Comparison of ENCODE assay signal across 28 cellular contexts in the genomic region with DNA sequence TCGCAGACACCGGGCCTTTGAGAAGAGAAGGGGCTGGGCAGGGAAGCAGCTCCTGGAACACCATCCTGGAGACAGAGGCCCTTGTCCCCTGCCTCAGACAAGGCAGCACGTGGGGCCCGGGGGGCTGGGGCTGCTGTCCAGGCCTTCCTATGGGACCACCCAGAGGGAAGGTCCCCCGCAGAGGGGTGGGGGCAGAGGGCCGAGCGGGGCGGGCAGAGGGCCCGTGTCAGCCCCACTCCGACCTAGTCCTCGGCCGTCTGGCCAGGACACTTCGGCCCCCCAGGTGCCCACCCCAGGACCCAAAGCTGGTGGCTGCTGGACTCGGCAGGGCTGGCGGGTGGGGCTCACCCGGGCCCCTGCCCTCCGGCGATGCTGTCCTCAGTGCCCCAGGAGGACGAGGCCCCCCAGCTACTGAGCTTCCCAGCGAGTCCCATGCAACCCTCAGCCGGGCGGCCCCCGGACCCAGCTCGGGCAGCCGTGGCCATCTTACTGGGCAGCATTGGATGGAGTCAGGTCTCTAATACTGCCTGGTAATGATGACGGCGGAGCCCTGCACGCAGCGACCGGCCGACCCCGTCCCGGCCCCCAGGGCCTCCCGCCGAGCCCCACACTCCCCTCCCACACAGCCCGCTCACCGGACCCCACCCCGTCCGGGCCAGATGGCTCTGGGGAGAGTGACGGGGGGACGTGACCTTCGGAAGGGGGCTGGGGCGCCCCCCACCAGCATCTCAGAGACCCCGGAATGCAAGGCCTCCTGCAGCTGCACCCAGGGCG. TPM values are rescaled to one million over a fixed set of nuclear protein-coding genes. Genes with fewer than 3 reads are reported as not detected.
DNase-seq lines count a peak whose midpoint lies in the region; ATAC-seq and TF ChIP-seq lines count a peak whose summit lies in the region.
"Had no signal": no experiment of that assay in that cellular context is flagged by ENCODE, and none has a peak within 500 bp of the region (broad histone marks: within the 10 kb centered on the region; RNA-seq: fewer than 3 reads in every experiment).

No MANE protein-coding gene starts in this region.

- 73 to 79% (median 76%) methylated on average over 19 to 45 of the region's 45 CpGs for WGBS in heart left ventricle, 4 donors
- 37 to 75% (median 43%) methylated on average over 5 to 45 of the region's 45 CpGs for WGBS in stomach, 5 donors

- no peak overlapping the region for H3K4me3 ChIP-seq in heart left ventricle
- H3K4me3 ChIP-seq in right atrium auricular region = no peak overlapping the region
- H3K4me3 ChIP-seq in colonic mucosa = peak overlapping the region; percentile 66
- no peak overlapping the region for H3K4me3 ChIP-seq in mucosa of descending colon
- H3K4me3 ChIP-seq in stomach = peak overlapping the region; percentile 41 to 63 (median 54)
- H3K4me3 ChIP-seq: SK-N-MC had no signal

- intact Hi-C loops in heart left ventricle (cut with DNase I) = loop anchor here in 1 of 10 donors (5.0 kb wide), 1 partner anchor 35 kb away; no protein-coding TSS in a partner anchor
- intact Hi-C loops in colonic mucosa (cut with DNase I) = no loop called here
- intact Hi-C loops in mucosa of descending colon (cut with DNase I, micrococcal nuclease) = no loop called here
- intact Hi-C loops in stomach (cut with DNase I; ENCODE audit: low total_unique reads) = no loop called here

- H3K27me3 ChIP-seq in heart left ventricle = peaks cover 26 to 93% (median 63%) of the 10 kb centered on the region in 9 donors
- peaks cover 0 to 5% of the 10 kb centered on the region in 2 donors for H3K27me3 ChIP-seq in right atrium auricular region
- H3K27me3 ChIP-seq in colonic mucosa = peaks cover 4% of the 10 kb centered on the region
- H3K27me3 ChIP-seq in stomach = peaks cover 3 to 91% (median 31%) of the 10 kb centered on the region in 3 donors

- no peaks in the 10 kb centered on the region for H3K9me3 ChIP-seq in heart left ventricle
- no peaks in the 10 kb centered on the region for H3K9me3 ChIP-seq in right atrium auricular region
- no peaks in the 10 kb centered on the region for H3K9me3 ChIP-seq in colonic mucosa
- no peaks in the 10 kb centered on the region for H3K9me3 ChIP-seq in mucosa of descending colon
- H3K9me3 ChIP-seq in stomach = no peaks in the 10 kb centered on the region
- H3K9me3 ChIP-seq: neutrophil had no signal

- H3K27ac ChIP-seq in heart left ventricle = no peak overlapping the region
- H3K27ac ChIP-seq in right atrium auricular region = no peak overlapping the region
- H3K27ac ChIP-seq in colonic mucosa = peak overlapping the region; percentile 63
- peak overlapping the region; percentile 79 to 97 (median 95) for H3K27ac ChIP-seq in stomach
- H3K27ac ChIP-seq: neutrophil, SK-N-MC had no signal

- in situ Hi-C loops in GM13976 (cut with MboI; ENCODE audit: low sequenced_read_pairs, unreplicated experiment) = no loop called here

- TF ChIP-seq CTCF in heart left ventricle (IDR thresholded peaks at IDR 0.05) (no peak), right atrium auricular region (IDR thresholded peaks at IDR 0.05) (no peak), colonic mucosa (IDR thresholded peaks at IDR 0.05) (no peak), mucosa of descending colon (IDR thresholded peaks at IDR 0.05) (no peak), stomach (IDR thresholded peaks at IDR 0.05) (no peak), GM13976 (IDR thresholded peaks at IDR 0.05; ENCODE audit: borderline replicate concordance, control extremely low read depth, extremely low read depth, insufficient read depth, missing control alignments) (no peak)

- no peak for ATAC-seq in heart left ventricle
- no peak for ATAC-seq in mucosa of descending colon
- no peak for ATAC-seq in GM21529 (IDR thresholded peaks at IDR 0.05; ENCODE audit: unreplicated experiment)
- ATAC-seq: stimulated activated memory B cell treated with anti-CD40 and anti-IgM and Interleukin-4, amounts not matched to agents 10 μg/mL and 1 μg/mL and 100 μg/mL, for 72 hours had no signal

- H3K4me1 ChIP-seq in heart left ventricle (no peaks in the 10 kb centered on the region), right atrium auricular region (no peaks in the 10 kb centered on the region), colonic mucosa (peaks cover 8% of the 10 kb centered on the region), mucosa of descending colon (ENCODE audit: low read depth) (peaks cover 7% of the 10 kb centered on the region), stomach (peaks cover 15 to 57% (median 48%) of the 10 kb centered on the region in 4 donors)

- TF ChIP-seq POLR2A in heart left ventricle (IDR thresholded peaks at IDR 0.05) (no peak), stomach (IDR thresholded peaks at IDR 0.05) (no peak)

- DNase-seq in heart left ventricle = peak in 3 of 5 donors; percentile 16 to 54 (median 21)
- DNase-seq in right atrium auricular region (ENCODE audit: low spot score) = no peak
- DNase-seq in colonic mucosa = no peak
- peak in 2 of 3 donors; percentile 48 to 54 for DNase-seq in mucosa of descending colon
- no peak for DNase-seq in stomach
- no peak for DNase-seq in iPS-NIHi7 (ENCODE audit: extremely low spot score)
- no peak for DNase-seq in GM13976 (ENCODE audit: low spot score)
- DNase-seq: activated CD4-positive, alpha-beta T cell treated with anti-CD3 and anti-CD28 coated beads, Interleukin-2, amount 50 U/mL, for 1 hour; activated CD4-positive, CD25-positive, alpha-beta regulatory T cell; activated gamma-delta T cell treated with Interleukin-2 at 50 U/mL for 16 hours; activated T-cell treated with anti-CD3 and anti-CD28 coated beads, Interleukin-2, amount 50 U/mL, for 48 hours; CD4-positive, alpha-beta memory T cell; dermis blood vessel endothelial cell; GOT3; HFFc6; hippocampal formation; Karpas-422; mammary epithelial cell; NCI-H1417 treated with DMSO at 0.1 percent for 48 hours; NCI-H2029 treated with DMSO at 0.1 percent for 48 hours; NCI-H524 treated with DMSO at 0.1 percent for 48 hours; OCI-M1 had no signal

- H3K9ac ChIP-seq in colonic mucosa (ENCODE audit: low read depth in 2 of 2, low read length in 2 of 2) = peak overlapping the region; percentile 58

- H3K36me3 ChIP-seq in heart left ventricle (no peaks in the 10 kb centered on the region), right atrium auricular region (no peaks in the 10 kb centered on the region), colonic mucosa (no peaks in the 10 kb centered on the region), mucosa of descending colon (ENCODE audit: low read depth) (no peaks in the 10 kb centered on the region), stomach (peaks cover 0 to 17% (median 3%) of the 10 kb centered on the region in 4 donors)
- H3K36me3 ChIP-seq: neutrophil had no signal

- no peak for TF ChIP-seq EP300 in stomach (IDR thresholded peaks at IDR 0.05)

RNA-seq across cellular contexts. Expression of gene TTLL10, which starts 6.9 kb away (rescaled TPM):
- total RNA-seq in heart left ventricle (under 1 TPM in 5 of 9 donors, not detected in 4; 0.14 to 0.53 (median 0.27) TPM), right atrium auricular region (not detected), colonic mucosa (1 to 10 TPM in 1 of 2 donors, under 1 TPM in 1; 0.64 to 2.3 TPM), mucosa of descending colon (1 to 10 TPM in 2 of 3 donors, under 1 TPM in 1; 0.32 to 4.4 (median 1.8) TPM), stomach (1 to 10 TPM in 1 of 5 donors, not detected in 4; 6.4 TPM)
- polyA plus RNA-seq in heart left ventricle (under 1 TPM; 0.03 to 0.19 TPM), stomach (under 1 TPM in 2 of 3 donors, not detected in 1; 0.13 to 0.46 TPM)
- total RNA-seq: CD4-positive, alpha-beta memory T cell; dermis blood vessel endothelial cell; frontal cortex; HFFc6; mammary epithelial cell; temporal lobe had no signal
- polyA plus RNA-seq: mammary epithelial cell had no signal

RNA-seq across cellular contexts. Expression of gene TNFRSF18, which starts 39.6 kb away (rescaled TPM):
- total RNA-seq in heart left ventricle (under 1 TPM in 2 of 9 donors, not detected in 7; 0.77 to 0.93 TPM), right atrium auricular region (under 1 TPM in 1 of 2 donors, not detected in 1; 0.55 TPM), colonic mucosa (1 to 10 TPM in 1 of 2 donors, under 1 TPM in 1; 0.61 to 1.7 TPM), mucosa of descending colon (1 to 10 TPM; 1.6 to 2.2 (median 2.2) TPM), stomach (10 to 100 TPM in 1 of 5 donors, 1 to 10 TPM in 1, not detected in 3; 1.7 to 11.9 TPM)
- polyA plus RNA-seq in heart left ventricle (under 1 TPM in 1 of 2 donors, not detected in 1; 0.24 TPM), stomach (1 to 10 TPM in 1 of 3 donors, under 1 TPM in 1, not detected in 1; 0.37 to 3.6 TPM)
- total RNA-seq: frontal cortex, HFFc6, temporal lobe had no signal
- polyA plus RNA-seq: mammary epithelial cell had no signal

RNA-seq across cellular contexts. Expression of gene TNFRSF4, which starts 47.1 kb away (rescaled TPM):
- 10 to 100 TPM in 1 of 9 donors, 1 to 10 TPM in 8; 1.1 to 23.8 (median 2.7) TPM for total RNA-seq in heart left ventricle
- 1 to 10 TPM; 3.2 to 4.0 TPM for polyA plus RNA-seq in heart left ventricle
- total RNA-seq in right atrium auricular region = under 1 TPM; 0.59 to 0.79 TPM
- 1 to 10 TPM; 1.2 to 2.3 TPM for total RNA-seq in colonic mucosa
- total RNA-seq in mucosa of descending colon = 1 to 10 TPM in 1 of 3 donors, under 1 TPM in 2; 0.69 to 1.2 (median 0.80) TPM
- total RNA-seq in stomach = under 1 TPM in 1 of 5 donors, not detected in 4; 0.55 TPM
- 1 to 10 TPM; 1.7 to 4.5 (median 4.2) TPM for polyA plus RNA-seq in stomach
- total RNA-seq: frontal cortex, temporal lobe had no signal
- polyA plus RNA-seq: mammary epithelial cell had no signal

RNA-seq across cellular contexts. Expression of gene C1orf159, which starts 50.9 kb away (rescaled TPM):
- total RNA-seq in heart left ventricle = 1 to 10 TPM; 3.7 to 6.6 (median 4.2) TPM
- 1 to 10 TPM; 7.1 to 7.2 TPM for polyA plus RNA-seq in heart left ventricle
- 1 to 10 TPM; 4.4 to 4.6 TPM for total RNA-seq in right atrium auricular region
- 10 to 100 TPM; 18.9 to 36.0 TPM for total RNA-seq in colonic mucosa
- total RNA-seq in mucosa of descending colon = 10 to 100 TPM; 18.4 to 25.3 (median 24.0) TPM
- total RNA-seq in stomach = 10 to 100 TPM; 15.8 to 67.0 (median 33.8) TPM
- polyA plus RNA-seq in stomach = 10 to 100 TPM; 10.2 to 17.1 (median 12.8) TPM

Comparison
In these comparisons a context has a peak if more than half of its experiments do, and no peak if none do; other contexts are left out.
1. DNase-seq: peak in heart left ventricle (3 of 5) and mucosa of descending colon (2 of 3); none in right atrium auricular region (single experiment), colonic mucosa (single experiment), stomach (single experiment), iPS-NIHi7 (single experiment) and GM13976 (single experiment).
2. H3K27ac ChIP-seq: peak in colonic mucosa (single experiment) and stomach (5 of 5); none in heart left ventricle (0 of 12) and right atrium auricular region (0 of 2).
3. H3K4me3 ChIP-seq: peak in colonic mucosa (single experiment) and stomach (4 of 4); none in heart left ventricle (0 of 12), right atrium auricular region (0 of 2) and mucosa of descending colon (single experiment).